ENCODE assay signal across 8 cellular contexts in the genomic region with DNA sequence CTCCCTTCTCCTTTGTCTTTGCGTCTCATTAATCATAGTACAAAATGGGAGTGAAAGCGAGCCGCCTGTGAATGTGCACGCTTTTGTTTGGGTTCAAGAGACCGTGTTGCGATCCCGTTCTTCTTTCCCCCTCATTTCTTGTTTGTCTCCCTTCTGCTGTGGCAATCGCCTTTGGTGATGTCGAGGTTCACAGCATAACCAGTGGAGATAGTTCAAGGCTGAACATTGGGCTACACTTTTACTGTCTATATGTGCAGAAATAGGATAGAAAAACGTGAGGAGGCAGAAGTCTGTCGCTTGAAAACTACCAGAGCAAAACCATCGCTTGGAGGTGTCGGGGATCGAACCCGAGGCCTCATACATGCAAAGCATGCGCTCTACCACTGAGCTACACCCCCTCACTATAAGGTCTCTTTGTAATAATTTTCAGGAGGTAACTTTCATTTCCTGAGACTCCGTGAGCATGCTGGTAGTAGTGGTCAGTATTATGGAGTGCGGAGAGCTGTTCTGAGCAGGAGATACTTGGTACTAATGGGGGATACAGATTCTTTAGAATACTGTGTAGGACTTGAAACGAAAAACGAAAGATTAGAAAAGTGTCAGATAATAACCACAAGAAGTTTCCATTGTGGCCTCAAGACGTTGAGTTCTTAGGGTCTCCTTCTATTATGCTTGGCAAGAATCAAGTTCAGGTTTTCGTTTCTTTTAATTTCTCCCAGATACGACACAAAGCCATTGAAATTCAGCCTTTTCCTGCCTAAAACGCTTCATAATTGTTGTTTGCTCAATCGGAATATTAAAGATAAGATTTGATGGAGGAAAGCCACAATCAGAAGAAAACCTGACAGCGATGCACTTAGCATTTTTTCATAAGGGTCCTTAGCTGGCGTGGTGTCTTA.
DNase-seq lines count a peak whose midpoint lies in the region; ATAC-seq and TF ChIP-seq lines count a peak whose summit lies in the region.

No MANE protein-coding gene starts in this region.

- H3K4me1 Mint-ChIP-seq in MCF 10A (ENCODE audit: insufficient read depth, unreplicated experiment) = peaks cover 24% of the 10 kb centered on the region

- TF ChIP-seq POLR2A in breast epithelium (IDR thresholded peaks at IDR 0.05) = no peak

- no peak overlapping the region for H3K4me3 ChIP-seq in breast epithelium
- H3K4me3 ChIP-seq in mucosa of descending colon = no peak overlapping the region

- H3K27me3 ChIP-seq in breast epithelium = peaks cover 5 to 95% of the 10 kb centered on the region in 2 donors

- ATAC-seq in GM18858 (IDR thresholded peaks at IDR 0.05; ENCODE audit: unreplicated experiment) (no peak), Right ventricle myocardium inferior (no peak), mucosa of descending colon (no peak)

- peak; percentile 76 for DNase-seq in MCF 10A (ENCODE audit: unreplicated experiment)
- no peak for DNase-seq in breast epithelium (ENCODE audit: low spot score in 2 of 2)
- DNase-seq in NCI-H1105 treated with DMSO at 0.1 percent for 48 hours (lab: John Stamatoyannopoulos, UW) = peak; percentile 39
- peak; percentile 52 for DNase-seq in amniotic epithelial cell (ENCODE audit: low read depth)
- DNase-seq in renal cortical epithelial cell (ENCODE audit: low read depth) = peak; percentile 14
- no peak for DNase-seq in Right ventricle myocardium inferior (ENCODE audit: missing footprints)
- DNase-seq in mucosa of descending colon = no peak

- BruUV-seq in MCF 10A (replicated peaks; lab: Mats Ljungman, UMichigan) = no TSS peak

- H3K4me1 ChIP-seq in breast epithelium (no peaks in the 10 kb centered on the region), mucosa of descending colon (ENCODE audit: low read depth) (no peaks in the 10 kb centered on the region)

- peak overlapping the region; percentile 72 for H3K4me3 Mint-ChIP-seq in MCF 10A (ENCODE audit: unreplicated experiment)

- H3K27me3 Mint-ChIP-seq in MCF 10A (ENCODE audit: insufficient read depth, unreplicated experiment) = peaks cover 14% of the 10 kb centered on the region

- intact Hi-C loops in MCF 10A (cut with micrococcal nuclease) (loop anchor here (1.0 kb wide), 1 partner anchor 168 kb away; no protein-coding TSS in a partner anchor), breast epithelium (cut with DNase I; ENCODE audit: low total_unique reads) (no loop called here), Right ventricle myocardium inferior (cut with DNase I) (no loop called here), mucosa of descending colon (cut with DNase I, micrococcal nuclease) (no loop called here)

- no peaks in the 10 kb centered on the region for H3K36me3 ChIP-seq in breast epithelium
- no peaks in the 10 kb centered on the region for H3K36me3 ChIP-seq in mucosa of descending colon (ENCODE audit: low read depth)

- no peak overlapping the region for H3K27ac ChIP-seq in breast epithelium

- CTCF ChIA-PET in MCF 10A (lab: Yijun Ruan, JAX) = interaction anchor here (0.5 to 1.6 kb wide), 2 partner anchors 20 to 133 kb away, joined by 3 to 9 read pairs; no protein-coding TSS in a partner anchor

- H3K9me3 ChIP-seq in breast epithelium (no peaks in the 10 kb centered on the region), mucosa of descending colon (no peaks in the 10 kb centered on the region)

- H3K9me3 Mint-ChIP-seq in MCF 10A (ENCODE audit: unreplicated experiment) = no peaks in the 10 kb centered on the region

- peaks cover 13% of the 10 kb centered on the region for H3K36me3 Mint-ChIP-seq in MCF 10A (ENCODE audit: insufficient read depth, unreplicated experiment)

- peak overlapping the region; percentile 31 for H3K27ac Mint-ChIP-seq in MCF 10A (ENCODE audit: low read depth, unreplicated experiment)

- TF ChIP-seq CTCF in MCF 10A (IDR thresholded peaks at IDR 0.05; ENCODE audit: unreplicated experiment) (no peak), breast epithelium (IDR thresholded peaks at IDR 0.05) (no peak), mucosa of descending colon (IDR thresholded peaks at IDR 0.05) (no peak)

- POLR2A ChIA-PET in MCF 10A (lab: Yijun Ruan, JAX) = interaction anchor here (0.6 to 2.4 kb wide), 6 partner anchors 9 to 168 kb away, joined by 3 to 12 read pairs (median 4); no protein-coding TSS in a partner anchor

Comparison
In these comparisons a context has a peak if more than half of its experiments do, and no peak if none do; other contexts are left out.
1. DNase-seq: peak in MCF 10A (single experiment), NCI-H1105 treated with DMSO at 0.1 percent for 48 hours (single experiment), amniotic epithelial cell (single experiment) and renal cortical epithelial cell (single experiment); none in breast epithelium (0 of 2), Right ventricle myocardium inferior (single experiment) and mucosa of descending colon (0 of 3).